In the genomic region with DNA sequence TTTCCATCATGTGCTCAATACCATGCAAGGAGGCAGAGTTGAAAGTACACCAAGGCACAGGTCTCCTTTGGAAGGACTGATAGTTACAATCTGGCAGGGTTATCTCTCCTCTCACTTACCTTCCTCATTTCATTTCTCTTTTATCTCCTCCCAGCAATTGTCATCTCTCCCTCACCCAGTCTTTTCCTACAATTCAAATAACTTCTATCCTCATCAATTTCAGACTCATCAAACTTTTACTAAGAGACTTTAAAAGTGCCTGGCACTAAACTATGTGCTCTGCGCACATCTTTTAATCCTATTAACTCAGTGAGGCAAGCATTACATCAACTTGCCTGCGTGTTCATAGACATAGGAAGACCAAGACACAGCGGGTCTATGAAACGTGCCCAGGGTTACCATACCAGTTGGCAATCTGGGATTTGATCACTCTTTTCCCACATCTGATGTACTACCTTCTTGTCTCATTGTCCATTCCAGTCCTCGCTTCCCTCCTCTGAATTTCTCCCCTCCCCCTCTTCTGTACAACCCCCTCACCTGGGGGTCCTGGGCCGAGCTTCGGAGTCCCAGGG, we compare ENCODE assay signal across 5 cellular contexts. TPM values are rescaled to one million over a fixed set of nuclear protein-coding genes. Genes with fewer than 3 reads are reported as not detected.
A peak's percentile ranks its signal among the peaks of the same experiment; 100 is the strongest.
DNase-seq lines count a peak whose midpoint lies in the region; ATAC-seq and TF ChIP-seq lines count a peak whose summit lies in the region.

No MANE protein-coding gene starts in this region.

- peak overlapping the region; percentile 92 for H3K23ac ChIP-seq in IMR-90 (ENCODE audit: low read depth, low read length)

- CTCF ChIA-PET in IMR-90 (lab: Yijun Ruan, JAX): no interaction called here

- H3K27me3 ChIP-seq in IMR-90 (ENCODE audit: control insufficient read depth, insufficient read depth, low read length) (no peaks in the 10 kb centered on the region), lower lobe of right lung (ENCODE audit: low read depth) (no peaks in the 10 kb centered on the region)

- H2BK5ac ChIP-seq in IMR-90 (ENCODE audit: low read depth, low read length, poor library complexity, severe bottlenecking): peak overlapping the region; percentile 100

- peak overlapping the region; percentile 86; the same call in 1 of the 2 replicates for H2AK5ac ChIP-seq in IMR-90 (ENCODE audit: low read depth, low read length)

- H2BK20ac ChIP-seq in IMR-90 (ENCODE audit: low read depth, low read length): no peak overlapping the region

- POLR2A ChIA-PET in IMR-90 (lab: Charles Lee; ENCODE audit: unreplicated experiment): interaction anchor here (0.6 kb wide), 1 partner anchor 187 kb away, joined by 3 read pairs; no protein-coding TSS in a partner anchor

- 13% methylated on average over 4 of the region's 7 CpGs; no CpG with 5 or more reads in 1 of the 2 experiments for WGBS in IMR-90 (ENCODE audit: extremely low coverage in 2 of 2, insufficient read length in 1 of 2), 2 experiments

- in situ Hi-C loops in IMR-90 (cut with MboI; ENCODE audit: low sequenced_read_pairs): no loop called here

- peak overlapping the region; percentile 69 for H4K91ac ChIP-seq in IMR-90 (ENCODE audit: insufficient read depth, low read depth, low read length)

- no peaks in the 10 kb centered on the region for H3K9me3 ChIP-seq in IMR-90 (ENCODE audit: control insufficient read depth, insufficient read depth, low read length)
- no peaks in the 10 kb centered on the region for H3K9me3 ChIP-seq in lower lobe of right lung

- H3K36me3 ChIP-seq in IMR-90 (ENCODE audit: control insufficient read depth, insufficient read depth, low read length) (peaks cover 16% of the 10 kb centered on the region), lower lobe of right lung (peaks cover 36% of the 10 kb centered on the region)

- TF ChIP-seq RAD21 in IMR-90 (IDR thresholded peaks at IDR 0.05; ENCODE audit: low read length): no peak

- dilution Hi-C loops in IMR-90 (cut with HindIII; ENCODE audit: low sequenced_read_pairs, unreplicated experiment): no loop called here

- peak overlapping the region; percentile 98 for H3K4me2 ChIP-seq in IMR-90 (ENCODE audit: low read depth, low read length)

- H3K56ac ChIP-seq in IMR-90 (ENCODE audit: extremely low read depth, insufficient read depth, low read length): peak overlapping the region; percentile 80; the same call in 1 of the 2 replicates

- H3K9me3 Mint-ChIP-seq in activated T-helper 1 cell treated with anti-CD3 and anti-CD28 coated beads, Interleukin-12 subunit alpha, Interleukin-12 subunit beta, Interleukin-2, Interleukin-4 antibody, amounts not matched to agents 30 ng/mL and 10 ng/mL and 1 ng/mL, durations not matched to agents 14 hours and 24 hours and 36 hours: no peaks in the 10 kb centered on the region

- peak overlapping the region; percentile 39 for H3K14ac ChIP-seq in IMR-90 (replicated peaks; ENCODE audit: low read depth, low read length)

- H3K18ac ChIP-seq in IMR-90 (ENCODE audit: low read depth, low read length): peak overlapping the region; percentile 50; the same call in 1 of the 2 replicates

- H3K9me1 ChIP-seq in IMR-90 (ENCODE audit: insufficient read depth, low read length): 0 out of 2 replicates have a peak, but pooled peaks cover 3% of the 10 kb centered on the region

- TF ChIP-seq CTCF in IMR-90 (conservative IDR thresholded peaks at IDR 0.05; ENCODE audit: low read depth, low read length) (no peak), lower lobe of right lung (IDR thresholded peaks at IDR 0.05) (no peak)

- H3K4me3 Mint-ChIP-seq in activated T-helper 1 cell treated with anti-CD3 and anti-CD28 coated beads, Interleukin-12 subunit alpha, Interleukin-12 subunit beta, Interleukin-2, Interleukin-4 antibody, amounts not matched to agents 30 ng/mL and 10 ng/mL and 1 ng/mL, durations not matched to agents 14 hours and 24 hours and 36 hours: peak overlapping the region; percentile 86

- peaks cover 0 to 46% of the 10 kb centered on the region in 2 experiments for H3K79me1 ChIP-seq in IMR-90 (ENCODE audit: low read depth in 1 of 2, low read length in 2 of 2)

- peak overlapping the region; percentile 93 for H3K9ac ChIP-seq in IMR-90 (ENCODE audit: low read depth, low read length)

- peak overlapping the region; percentile 100 for H2AK9ac ChIP-seq in IMR-90 (replicated peaks; ENCODE audit: low read depth, low read length, poor library complexity)

- peak overlapping the region; percentile 100 for H2AFZ ChIP-seq in IMR-90 (replicated peaks; ENCODE audit: low read length, poor library complexity)

- H3K4me1 ChIP-seq in IMR-90 (ENCODE audit: control insufficient read depth, insufficient read depth, low read length): no peaks in the 10 kb centered on the region; the same call in 1 of the 2 replicates
- peaks cover 30% of the 10 kb centered on the region for H3K4me1 ChIP-seq in lower lobe of right lung

- H3K36me3 Mint-ChIP-seq in activated T-helper 1 cell treated with anti-CD3 and anti-CD28 coated beads, Interleukin-12 subunit alpha, Interleukin-12 subunit beta, Interleukin-2, Interleukin-4 antibody, amounts not matched to agents 30 ng/mL and 10 ng/mL and 1 ng/mL, durations not matched to agents 14 hours and 24 hours and 36 hours (ENCODE audit: low read depth): peaks cover 35% of the 10 kb centered on the region

- H4K8ac ChIP-seq in IMR-90 (ENCODE audit: low read depth in 2 of 2, low read length in 2 of 2): peak overlapping the region; percentile 81 to 82

- no peaks in the 10 kb centered on the region for H3K27me3 Mint-ChIP-seq in activated T-helper 1 cell treated with anti-CD3 and anti-CD28 coated beads, Interleukin-12 subunit alpha, Interleukin-12 subunit beta, Interleukin-2, Interleukin-4 antibody, amounts not matched to agents 30 ng/mL and 10 ng/mL and 1 ng/mL, durations not matched to agents 14 hours and 24 hours and 36 hours (ENCODE audit: insufficient read depth)

- no peak for TF ChIP-seq POLR2A in IMR-90 (IDR thresholded peaks at IDR 0.05; ENCODE audit: low read depth, low read length)

- peak overlapping the region; percentile 78 for H3K27ac Mint-ChIP-seq in activated T-helper 1 cell treated with anti-CD3 and anti-CD28 coated beads, Interleukin-12 subunit alpha, Interleukin-12 subunit beta, Interleukin-2, Interleukin-4 antibody, amounts not matched to agents 30 ng/mL and 10 ng/mL and 1 ng/mL, durations not matched to agents 14 hours and 24 hours and 36 hours

- peak overlapping the region; percentile 79 for H4K5ac ChIP-seq in IMR-90 (ENCODE audit: low read depth, low read length)

- no peak overlapping the region for H2BK120ac ChIP-seq in IMR-90 (ENCODE audit: low read depth, low read length)

- peak overlapping the region; percentile 97 for H3K27ac ChIP-seq in IMR-90 (ENCODE audit: insufficient read depth, low read length)
- peak overlapping the region; percentile 98 for H3K27ac ChIP-seq in lower lobe of right lung

- intact Hi-C loops in IMR-90 (cut with micrococcal nuclease) (loop anchor here (2.0 kb wide), 1 partner anchor 56 kb away; no protein-coding TSS in a partner anchor), lower lobe of right lung (cut with DNase I) (no loop called here)
- intact Hi-C loops in activated T-helper 1 cell treated with anti-CD3 and anti-CD28 coated beads, Interleukin-12 subunit alpha, Interleukin-12 subunit beta, Interleukin-2, Interleukin-4 antibody, amounts not matched to agents 30 ng/mL and 10 ng/mL and 1 ng/mL, durations not matched to agents 14 hours and 24 hours and 36 hours (cut with micrococcal nuclease): loop anchor here (2.0 kb wide), 1 partner anchor 40 kb away; no protein-coding TSS in a partner anchor

- no TSS peak for BruUV-seq in IMR-90 (replicated peaks; lab: Mats Ljungman, UMichigan)

- no peak for ATAC-seq in IMR-90 (ENCODE audit: low read depth)
- ATAC-seq in lower lobe of right lung: no peak
- no peak for ATAC-seq in HG03139 (IDR thresholded peaks at IDR 0.05; ENCODE audit: unreplicated experiment)

- H3K4ac ChIP-seq in IMR-90 (ENCODE audit: low read depth, low read length): peak overlapping the region; percentile 98

- peak; percentile 40 for DNase-seq in IMR-90
- no peak for DNase-seq in activated T-helper 1 cell treated with anti-CD3 and anti-CD28 coated beads, Interleukin-12 subunit alpha, Interleukin-12 subunit beta, Interleukin-2, Interleukin-4 antibody, amounts not matched to agents 30 ng/mL and 10 ng/mL and 1 ng/mL, durations not matched to agents 14 hours and 24 hours and 36 hours (ENCODE audit: low spot score)
- DNase-seq in lower lobe of right lung: no peak
- DNase-seq in mucosa of gallbladder (ENCODE audit: low spot score): no peak

- peaks cover 40% of the 10 kb centered on the region for H3K4me1 Mint-ChIP-seq in activated T-helper 1 cell treated with anti-CD3 and anti-CD28 coated beads, Interleukin-12 subunit alpha, Interleukin-12 subunit beta, Interleukin-2, Interleukin-4 antibody, amounts not matched to agents 30 ng/mL and 10 ng/mL and 1 ng/mL, durations not matched to agents 14 hours and 24 hours and 36 hours (ENCODE audit: low read depth)

- H2BK15ac ChIP-seq in IMR-90 (ENCODE audit: low read depth, low read length): no peak overlapping the region; the same call in 2 of the 3 replicates

- H3K4me3 ChIP-seq in IMR-90 (ENCODE audit: insufficient read depth, low read depth, low read length) (peak overlapping the region; percentile 77), lower lobe of right lung (peak overlapping the region; percentile 94)

- H4K20me1 ChIP-seq in IMR-90 (ENCODE audit: insufficient read depth, low read length): no peaks in the 10 kb centered on the region

RNA-seq across cellular contexts. Expression of gene VARS1, which starts 1.2 kb away (rescaled TPM):
- total RNA-seq in IMR-90 (2012; rRNA removed) (32.2 and 41.2 TPM in 2 replicates), lower lobe of right lung (44.1 TPM), mucosa of gallbladder (49.7 TPM)
- 39.6 and 42.0 TPM in 2 replicates for polyA plus RNA-seq in IMR-90 (2012; rRNA removed)
- 25.0 and 31.3 TPM in 2 replicates for polyA plus RNA-seq in IMR-90 (2012; cell fraction: cytosol; rRNA removed)
- 49.4 and 162 TPM in 2 replicates for polyA plus RNA-seq in IMR-90 (2012; cell fraction: nucleus; rRNA removed; ENCODE audit: low replicate concordance)
- total RNA-seq in activated T-helper 1 cell treated with anti-CD3 and anti-CD28 coated beads, Interleukin-12 subunit alpha, Interleukin-12 subunit beta, Interleukin-2, Interleukin-4 antibody, amounts not matched to agents 30 ng/mL and 10 ng/mL and 1 ng/mL, durations not matched to agents 14 hours and 24 hours and 36 hours: 150 and 161 TPM in 2 replicates

RNA-seq across cellular contexts. Expression of gene LSM2, which starts 12.4 kb away (rescaled TPM):
- total RNA-seq in IMR-90 (2012; rRNA removed): 48.0 and 56.3 TPM in 2 replicates
- polyA plus RNA-seq in IMR-90 (2012; rRNA removed): 55.0 and 61.0 TPM in 2 replicates
- 54.6 and 56.8 TPM in 2 replicates for polyA plus RNA-seq in IMR-90 (2012; cell fraction: cytosol; rRNA removed)
- polyA plus RNA-seq in IMR-90 (2012; cell fraction: nucleus; rRNA removed; ENCODE audit: low replicate concordance): 13.0 and 15.1 TPM in 2 replicates
- total RNA-seq in activated T-helper 1 cell treated with anti-CD3 and anti-CD28 coated beads, Interleukin-12 subunit alpha, Interleukin-12 subunit beta, Interleukin-2, Interleukin-4 antibody, amounts not matched to agents 30 ng/mL and 10 ng/mL and 1 ng/mL, durations not matched to agents 14 hours and 24 hours and 36 hours: 136 and 137 TPM in 2 replicates
- total RNA-seq in lower lobe of right lung: 30.5 TPM
- total RNA-seq in mucosa of gallbladder: 32.5 TPM

RNA-seq across cellular contexts. Expression of gene VWA7, which starts 17.3 kb away (rescaled TPM):
- total RNA-seq in IMR-90 (2012; rRNA removed): under 0.01 and 0.28 TPM in 2 replicates
- 1.0 and 1.4 TPM in 2 replicates for polyA plus RNA-seq in IMR-90 (2012; rRNA removed)
- polyA plus RNA-seq in IMR-90 (2012; cell fraction: cytosol; rRNA removed): 0.60 and 1.2 TPM in 2 replicates
- polyA plus RNA-seq in IMR-90 (2012; cell fraction: nucleus; rRNA removed; ENCODE audit: low replicate concordance): 3.1 and 4.5 TPM in 2 replicates
- total RNA-seq in activated T-helper 1 cell treated with anti-CD3 and anti-CD28 coated beads, Interleukin-12 subunit alpha, Interleukin-12 subunit beta, Interleukin-2, Interleukin-4 antibody, amounts not matched to agents 30 ng/mL and 10 ng/mL and 1 ng/mL, durations not matched to agents 14 hours and 24 hours and 36 hours: 2.9 and 5.0 TPM in 2 replicates
- 4.2 TPM for total RNA-seq in lower lobe of right lung
- total RNA-seq in mucosa of gallbladder: 18.5 TPM

RNA-seq across cellular contexts. Expression of gene HSPA1L, which starts 20.7 kb away (rescaled TPM):
- total RNA-seq in IMR-90 (2012; rRNA removed) (1.3 and 1.4 TPM in 2 replicates), lower lobe of right lung (2.5 TPM), mucosa of gallbladder (2.8 TPM)
- 0.97 and 1.0 TPM in 2 replicates for polyA plus RNA-seq in IMR-90 (2012; rRNA removed)
- 0.45 and 0.54 TPM in 2 replicates for polyA plus RNA-seq in IMR-90 (2012; cell fraction: cytosol; rRNA removed)
- 0.27 and 0.68 TPM in 2 replicates for polyA plus RNA-seq in IMR-90 (2012; cell fraction: nucleus; rRNA removed; ENCODE audit: low replicate concordance)
- 2.2 and 2.9 TPM in 2 replicates for total RNA-seq in activated T-helper 1 cell treated with anti-CD3 and anti-CD28 coated beads, Interleukin-12 subunit alpha, Interleukin-12 subunit beta, Interleukin-2, Interleukin-4 antibody, amounts not matched to agents 30 ng/mL and 10 ng/mL and 1 ng/mL, durations not matched to agents 14 hours and 24 hours and 36 hours

RNA-seq across cellular contexts. Expression of gene HSPA1A, which starts 21.0 kb away (rescaled TPM):
- total RNA-seq in IMR-90 (2012; rRNA removed) (94.6 and 102 TPM in 2 replicates), lower lobe of right lung (230 TPM), mucosa of gallbladder (347 TPM)
- polyA plus RNA-seq in IMR-90 (2012; rRNA removed): 93.1 and 95.3 TPM in 2 replicates
- 64.7 and 107 TPM in 2 replicates for polyA plus RNA-seq in IMR-90 (2012; cell fraction: cytosol; rRNA removed)
- polyA plus RNA-seq in IMR-90 (2012; cell fraction: nucleus; rRNA removed; ENCODE audit: low replicate concordance): 39.6 and 77.5 TPM in 2 replicates
- 173 and 175 TPM in 2 replicates for total RNA-seq in activated T-helper 1 cell treated with anti-CD3 and anti-CD28 coated beads, Interleukin-12 subunit alpha, Interleukin-12 subunit beta, Interleukin-2, Interleukin-4 antibody, amounts not matched to agents 30 ng/mL and 10 ng/mL and 1 ng/mL, durations not matched to agents 14 hours and 24 hours and 36 hours
